In genomic region chrX:145213504-145213903, GRCh38 we compare ENCODE assay signal across 12 cellular contexts. TPM values are rescaled to one million over a fixed set of nuclear protein-coding genes. Genes with fewer than 3 reads are reported as not detected.
A peak's percentile ranks its signal among the peaks of the same experiment; 100 is the strongest.
DNase-seq lines count a peak whose midpoint lies in the region; ATAC-seq, FAIRE-seq and TF ChIP-seq lines count a peak whose summit lies in the region.
"Had no signal": no experiment of that assay in that cellular context is flagged by ENCODE, and none has a peak within 500 bp of the region (broad histone marks: within the 10 kb centered on the region; RNA-seq: fewer than 3 reads in every experiment).

No MANE protein-coding gene starts in this region.

- TF ChIP-seq CTCF in K562 (IDR thresholded peaks at IDR 0.05 in 2 of 3, conservative IDR thresholded peaks at IDR 0.05 in 1 of 3; ENCODE audit: insufficient read depth in 2 of 3, low read depth in 1 of 3, low read length in 3 of 3) (no peak), smooth muscle cell (IDR thresholded peaks at IDR 0.05; ENCODE audit: borderline replicate concordance, insufficient read depth, poor library complexity, severe bottlenecking) (peak; percentile 34)

- no TSS peak for BruUV-seq in K562 (replicated peaks; lab: Mats Ljungman, UMichigan)

- H3K4me3 Mint-ChIP-seq in activated T-helper 17 cell treated with anti-CD3 and anti-CD28 coated beads, Interleukin-2, amount 50 U/mL, for 72 hours, result no peak overlapping the region

- in situ Hi-C loops in K562 (cut with MboI), result no loop called here

- no peaks in the 10 kb centered on the region for H3K9me3 ChIP-seq in K562 (replicated peaks; ENCODE audit: control insufficient read depth, insufficient read depth, low read depth, low read length)
- no peaks in the 10 kb centered on the region for H3K9me3 ChIP-seq in smooth muscle cell (replicated peaks; ENCODE audit: low read depth)

- H3K9ac ChIP-seq in K562 (ENCODE audit: insufficient read depth in 1 of 2, low read depth in 2 of 2, low read length in 2 of 2) (no peak overlapping the region), smooth muscle cell (ENCODE audit: low read depth) (no peak overlapping the region)

- intact Hi-C loops in K562 (cut with micrococcal nuclease), result no loop called here

- peak; percentile 2 for DNase-seq in activated CD4-positive, alpha-beta T cell treated with anti-CD3 and anti-CD28 coated beads for 48 hours
- DNase-seq in activated CD4-positive, alpha-beta T cell treated with anti-CD3 and anti-CD28 coated beads, Interleukin-2, amount 50 U/mL, for 1 hour, result no peak
- DNase-seq in K562 (ENCODE audit: extremely low read depth in 1 of 4, low spot score in 3 of 4) (peak in 3 of 4 experiments; percentile 3 to 4 (median 3)), smooth muscle cell (lab: John Stamatoyannopoulos, UW; ENCODE audit: unreplicated experiment) (no peak), AG08396 (ENCODE audit: low spot score) (no peak)
- DNase-seq: heart right ventricle had no signal

- H2AFZ ChIP-seq in K562 (ENCODE audit: low read depth, low read length) (no peak overlapping the region), smooth muscle cell (ENCODE audit: low read depth) (no peak overlapping the region)

- H3K4me1 ChIP-seq in K562 (replicated peaks in 1 of 2; ENCODE audit: control insufficient read depth in 2 of 2, insufficient read depth in 2 of 2, low read length in 2 of 2) (no peaks in the 10 kb centered on the region), smooth muscle cell (ENCODE audit: low read depth) (no peaks in the 10 kb centered on the region)
- H3K4me1 ChIP-seq: heart right ventricle had no signal

- no peak for TF ChIP-seq EP300 in Ishikawa (IDR thresholded peaks at IDR 0.05; ENCODE audit: borderline replicate concordance)
- no peak for TF ChIP-seq EP300 in K562 (IDR thresholded peaks at IDR 0.05; ENCODE audit: low read length)

- TF ChIP-seq RAD21 in Ishikawa (IDR thresholded peaks at IDR 0.05; ENCODE audit: low read depth) (0 out of 2 replicates have a peak, but pooled peaks have one; percentile 9), K562 (CRISPR knock-in tag; conservative IDR thresholded peaks at IDR 0.05 in 1 of 2, IDR thresholded peaks at IDR 0.05 in 1 of 2) (peak in 1 of 2 experiments; percentile 17; a peak in 1 of 4 replicates)

- H3K27ac ChIP-seq in K562 (ENCODE audit: extremely low read depth, low read depth, low read length), result no peak overlapping the region
- H3K27ac ChIP-seq in smooth muscle cell (ENCODE audit: low read depth), result no peak overlapping the region
- H3K27ac ChIP-seq: heart right ventricle had no signal

- WGBS in K562 (ENCODE audit: insufficient coverage, low coverage, missing lambda C conversion rate), result 0% methylated on average over 2 of the region's 2 CpGs
- 46% methylated on average over 2 of the region's 2 CpGs for WGBS in smooth muscle cell (ENCODE audit: low lambda C conversion rate)

- H3K4me2 ChIP-seq in K562 (ENCODE audit: insufficient read depth, low read length), result no peak overlapping the region
- no peak overlapping the region for H3K4me2 ChIP-seq in smooth muscle cell

- POLR2A ChIA-PET in K562 (lab: Yijun Ruan, JAX), result no interaction called here

- no peak for TF ChIP-seq POLR2A in K562 (conservative IDR thresholded peaks at IDR 0.05)

- no peaks in the 10 kb centered on the region for H3K9me1 ChIP-seq in K562 (ENCODE audit: control insufficient read depth, insufficient read depth, low read length)

- H3K27me3 ChIP-seq in K562 (ENCODE audit: control insufficient read depth in 2 of 2, insufficient read depth in 2 of 2, low read length in 2 of 2), result no peaks in the 10 kb centered on the region
- H3K27me3 ChIP-seq in smooth muscle cell (ENCODE audit: low read depth), result no peaks in the 10 kb centered on the region
- H3K27me3 ChIP-seq: heart right ventricle had no signal

- no peak overlapping the region for H3K27ac Mint-ChIP-seq in activated T-helper 17 cell treated with anti-CD3 and anti-CD28 coated beads, Interleukin-2, amount 50 U/mL, for 72 hours

- CTCF ChIA-PET in K562 (lab: Yijun Ruan, JAX; ENCODE audit: low intra/inter-chr PET ratio), result no interaction called here

- H4K20me1 ChIP-seq in K562 (replicated peaks; ENCODE audit: control insufficient read depth, insufficient read depth, low read length) (no peaks in the 10 kb centered on the region), smooth muscle cell (ENCODE audit: low read depth) (no peaks in the 10 kb centered on the region)

- ATAC-seq in K562, result no peak
- ATAC-seq in activated T-helper 17 cell treated with anti-CD3 and anti-CD28 coated beads, Interleukin-2, amount 50 U/mL, for 72 hours (replicated peaks), result no peak
- no peak for ATAC-seq in GM21526 (IDR thresholded peaks at IDR 0.05; ENCODE audit: low FRiP score, unreplicated experiment)
- ATAC-seq: heart right ventricle had no signal

- no peaks in the 10 kb centered on the region for H3K27me3 Mint-ChIP-seq in activated T-helper 17 cell treated with anti-CD3 and anti-CD28 coated beads, Interleukin-2, amount 50 U/mL, for 72 hours

- H3K9me3 Mint-ChIP-seq in activated T-helper 17 cell treated with anti-CD3 and anti-CD28 coated beads, Interleukin-2, amount 50 U/mL, for 72 hours, result no peaks in the 10 kb centered on the region

- H3K79me2 ChIP-seq in K562 (ENCODE audit: control insufficient read depth, insufficient read depth, low read length), result no peaks in the 10 kb centered on the region
- no peaks in the 10 kb centered on the region for H3K79me2 ChIP-seq in smooth muscle cell (ENCODE audit: low read depth)

- H3K36me3 ChIP-seq in K562 (ENCODE audit: control insufficient read depth, insufficient read depth, low read length), result no peaks in the 10 kb centered on the region
- no peaks in the 10 kb centered on the region for H3K36me3 ChIP-seq in smooth muscle cell (ENCODE audit: low read depth)
- H3K36me3 ChIP-seq: heart right ventricle had no signal

- H3K36me3 Mint-ChIP-seq in activated T-helper 17 cell treated with anti-CD3 and anti-CD28 coated beads, Interleukin-2, amount 50 U/mL, for 72 hours (ENCODE audit: low read depth), result no peaks in the 10 kb centered on the region

- H3F3A ChIP-seq in smooth muscle cell (ENCODE audit: low read depth), result no peaks in the 10 kb centered on the region

- no peaks in the 10 kb centered on the region for H3K4me1 Mint-ChIP-seq in activated T-helper 17 cell treated with anti-CD3 and anti-CD28 coated beads, Interleukin-2, amount 50 U/mL, for 72 hours

- FAIRE-seq in K562 (lab: Jason Lieb, UNC), result no peak
- FAIRE-seq: H54, TTC549 had no signal

- H3K4me3 ChIP-seq in K562, result no peak overlapping the region
- H3K4me3 ChIP-seq in smooth muscle cell, result no peak overlapping the region
- H3K4me3 ChIP-seq: heart right ventricle had no signal

TF ChIP-seq in K562, 482 proteins besides CTCF, POLR2A, EP300 and RAD21 (continues in another document):
- no peak for TF ChIP-seq ZNF707 (CRISPR knock-in tag; conservative IDR thresholded peaks at IDR 0.05)
- no peak for TF ChIP-seq POLR2AphosphoS5 (IDR thresholded peaks at IDR 0.05; ENCODE audit: control insufficient read depth, insufficient read depth, low read depth, low read length)
- no peak for TF ChIP-seq NELFE (IDR thresholded peaks at IDR 0.05; ENCODE audit: insufficient read depth, insufficient read length)
- TF ChIP-seq, protein P1, sequence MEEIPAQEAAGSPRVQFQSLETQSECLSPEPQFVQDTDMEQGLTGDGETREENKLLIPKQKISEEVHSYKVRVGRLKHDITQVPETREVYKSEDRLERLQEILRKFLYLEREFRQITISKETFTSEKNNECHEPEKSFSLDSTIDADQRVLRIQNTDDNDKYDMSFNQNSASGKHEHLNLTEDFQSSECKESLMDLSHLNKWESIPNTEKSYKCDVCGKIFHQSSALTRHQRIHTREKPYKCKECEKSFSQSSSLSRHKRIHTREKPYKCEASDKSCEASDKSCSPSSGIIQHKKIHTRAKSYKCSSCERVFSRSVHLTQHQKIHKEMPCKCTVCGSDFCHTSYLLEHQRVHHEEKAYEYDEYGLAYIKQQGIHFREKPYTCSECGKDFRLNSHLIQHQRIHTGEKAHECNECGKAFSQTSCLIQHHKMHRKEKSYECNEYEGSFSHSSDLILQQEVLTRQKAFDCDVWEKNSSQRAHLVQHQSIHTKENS (CRISPR knock-in tag; IDR thresholded peaks at IDR 0.05), result no peak
- TF ChIP-seq ETV6 (IDR thresholded peaks at IDR 0.05; ENCODE audit: borderline replicate concordance in 1 of 2, low read depth in 2 of 2, low read length in 1 of 2), result no peak
- no peak for TF ChIP-seq ETV6 (CRISPR knock-in tag; IDR thresholded peaks at IDR 0.05; ENCODE audit: borderline replicate concordance)
- no peak for TF ChIP-seq BRD9 (IDR thresholded peaks at IDR 0.05; ENCODE audit: low read depth, partially characterized antibody)
- TF ChIP-seq TEAD2 (tag; IDR thresholded peaks at IDR 0.05), result no peak

RNA-seq across cellular contexts. Expression of gene SPANXN1, which starts 33.8 kb away (rescaled TPM):
- not detected in 2 replicates for total RNA-seq in K562 (2011; cell fraction: chromatin; rRNA removed; ENCODE audit: low replicate concordance)
- total RNA-seq in K562 (2011; cell fraction: nucleolus; rRNA removed), result not detected in 2 replicates
- not detected in 2 replicates for total RNA-seq in K562 (2011; cell fraction: nucleoplasm; rRNA removed)
- not detected in 2 replicates for total RNA-seq in K562 (2014; rRNA removed)
- total RNA-seq in K562 (2014; rRNA removed; fragmentation: Illumina TruSeq; extraction: Trizol), result not detected in 2 replicates
- total RNA-seq in K562 (2015; rRNA removed; fragmentation: Illumina TruSeq; extraction: Trizol), result not detected in 2 replicates
- total RNA-seq in K562 (2021), result not detected in 2 replicates
- polyA plus RNA-seq in K562 (2011; rRNA removed), result not detected in 2 replicates
- polyA plus RNA-seq in K562 (2011; cell fraction: cytosol; rRNA removed), result not detected in 2 replicates
- polyA plus RNA-seq in K562 (2011; cell fraction: nucleus; rRNA removed), result not detected in 2 replicates
- 0.07 TPM in 1 of 2 replicates, not detected in the other for polyA plus RNA-seq in K562 (2012)
- polyA plus RNA-seq in K562 (2014; fragmentation: Illumina TruSeq; extraction: Trizol), result not detected in 2 replicates
- not detected for polyA plus RNA-seq in K562 (2014; fragmentation: Nextera tagmentation; extraction: Ambion mirVana)
- not detected in 2 replicates for polyA plus RNA-seq in K562 (2014; rRNA removed)
- polyA minus RNA-seq in K562 (2011; rRNA and poly(A)+ RNA removed), result not detected in 2 replicates
- not detected in 2 replicates for polyA minus RNA-seq in K562 (2011; cell fraction: cytosol; rRNA and poly(A)+ RNA removed)
- polyA minus RNA-seq in K562 (2011; cell fraction: nucleus; rRNA and poly(A)+ RNA removed), result not detected in 2 replicates
- total RNA-seq in smooth muscle cell, result not detected in 2 replicates
- polyA plus RNA-seq in smooth muscle cell, result not detected in 2 replicates
- not detected for total RNA-seq in activated T-helper 17 cell treated with anti-CD3 and anti-CD28 coated beads, Interleukin-2, amount 50 U/mL, for 72 hours
- total RNA-seq: heart right ventricle had no signal
- polyA plus RNA-seq: adipose tissue, heart right ventricle had no signal

Comparison
In these comparisons a context has a peak if more than half of its experiments do, and no peak if none do; other contexts are left out.
1. DNase-seq: peak in activated CD4-positive, alpha-beta T cell treated with anti-CD3 and anti-CD28 coated beads for 48 hours (single experiment) and K562 (3 of 4); none in activated CD4-positive, alpha-beta T cell treated with anti-CD3 and anti-CD28 coated beads, Interleukin-2, amount 50 U/mL, for 1 hour (single experiment), smooth muscle cell (single experiment) and AG08396 (single experiment).